Comparison of ENCODE assay signal across 8 cellular contexts in the genomic region with DNA sequence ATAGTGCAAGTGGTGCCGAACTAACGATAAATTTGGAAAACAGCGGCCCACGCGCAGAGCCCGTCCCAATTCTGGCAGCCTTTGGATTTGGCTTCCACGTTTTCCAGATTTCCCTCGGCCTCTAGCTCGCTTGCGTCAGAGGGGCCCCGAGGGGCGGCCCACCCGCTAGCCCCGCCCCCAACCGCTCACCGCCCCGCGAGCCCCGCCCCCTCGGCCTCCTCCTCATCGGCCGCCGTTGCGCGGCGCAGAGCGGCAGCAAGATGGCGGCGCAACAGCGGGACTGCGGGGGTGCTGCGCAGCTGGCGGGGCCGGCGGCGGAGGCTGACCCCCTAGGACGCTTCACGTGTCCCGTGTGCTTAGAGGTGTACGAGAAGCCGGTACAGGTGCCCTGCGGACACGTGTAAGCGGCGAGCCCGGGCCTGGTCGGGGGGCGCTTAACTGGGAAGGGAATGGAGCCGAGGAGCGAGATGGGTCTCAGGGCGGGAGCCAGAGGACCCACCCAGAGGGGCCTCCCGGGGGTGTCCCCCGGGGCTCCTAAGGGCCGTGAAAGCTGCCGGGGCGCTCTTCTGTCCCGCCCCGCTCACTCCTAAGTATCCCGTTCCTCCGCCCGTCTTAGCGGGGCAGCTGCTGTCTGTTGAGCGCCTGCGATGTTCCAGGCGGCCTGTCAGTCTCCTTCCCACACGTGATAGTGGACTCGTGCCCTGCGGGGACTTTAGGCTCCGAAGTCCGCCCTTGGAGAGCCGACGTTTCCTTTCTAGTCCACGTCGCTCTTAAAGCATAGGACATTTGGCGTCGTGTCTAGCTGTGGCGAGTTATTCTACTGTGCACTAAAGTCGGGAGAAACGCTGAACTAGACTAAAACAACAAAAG. TPM values are rescaled to one million over a fixed set of nuclear protein-coding genes. Genes with fewer than 3 reads are reported as not detected.
DNase-seq lines count a peak whose midpoint lies in the region; ATAC-seq and TF ChIP-seq lines count a peak whose summit lies in the region.

A gene with protein sequence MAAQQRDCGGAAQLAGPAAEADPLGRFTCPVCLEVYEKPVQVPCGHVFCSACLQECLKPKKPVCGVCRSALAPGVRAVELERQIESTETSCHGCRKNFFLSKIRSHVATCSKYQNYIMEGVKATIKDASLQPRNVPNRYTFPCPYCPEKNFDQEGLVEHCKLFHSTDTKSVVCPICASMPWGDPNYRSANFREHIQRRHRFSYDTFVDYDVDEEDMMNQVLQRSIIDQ (plus strand): TSS at position 245 of the 870 bp plus-strand sequence. CDS start 16 bp downstream, at position 261.

- DNase-seq in GM10266 (ENCODE audit: extremely low spot score) (peak; percentile 98), NCI-H1694 (lab: John Stamatoyannopoulos, UW) (peak; percentile 65), T-helper 2 cell (peak; percentile 75 to 92 (median 89)), amygdala (lab: John Stamatoyannopoulos, UW) (peak in 55 of 56 donors; percentile 51 to 93 (median 84)), left ventricle myocardium inferior (peak; percentile 94), prostate gland (ENCODE audit: low spot score) (peak; percentile 91), upper lobe of right lung (peak; percentile 94)

- H3K9me3 ChIP-seq in left ventricle myocardium inferior (replicated peaks): no peaks in the 10 kb centered on the region
- no peaks in the 10 kb centered on the region for H3K9me3 ChIP-seq in prostate gland
- H3K9me3 ChIP-seq in upper lobe of right lung: no peaks in the 10 kb centered on the region

- H3K36me3 ChIP-seq in left ventricle myocardium inferior: peaks cover 6% of the 10 kb centered on the region
- H3K36me3 ChIP-seq in prostate gland: no peaks in the 10 kb centered on the region
- peaks cover 23% of the 10 kb centered on the region for H3K36me3 ChIP-seq in upper lobe of right lung

- intact Hi-C loops in left ventricle myocardium inferior (cut with micrococcal nuclease) (no loop called here), prostate gland (cut with DNase I) (loop anchor here (1.0 kb wide), 1 partner anchor 21 kb away; a partner anchor contains a TSS), upper lobe of right lung (cut with DNase I) (no loop called here)

- H3K4me3 ChIP-seq in left ventricle myocardium inferior (peak within 1 kb of the TSS; percentile 77), prostate gland (peak within 1 kb of the TSS; percentile 94 to 95), upper lobe of right lung (peak within 1 kb of the TSS; percentile 97)

- H3K4me1 ChIP-seq in left ventricle myocardium inferior (peaks cover 60% of the 10 kb centered on the region), prostate gland (replicated peaks) (peaks cover 19% of the 10 kb centered on the region), upper lobe of right lung (peaks cover 28% of the 10 kb centered on the region)

- peak within 1 kb of the TSS; percentile 89 for H3K27ac ChIP-seq in left ventricle myocardium inferior (replicated peaks)
- H3K27ac ChIP-seq in prostate gland: peak within 1 kb of the TSS; percentile 93 to 94
- peak within 1 kb of the TSS; percentile 94 for H3K27ac ChIP-seq in upper lobe of right lung

- WGBS in prostate gland: under 1% methylated on average over 79 of the region's 79 CpGs

- TF ChIP-seq CTCF in GM10266 (IDR thresholded peaks at IDR 0.05; ENCODE audit: control insufficient read depth, insufficient read depth, low read depth, missing control alignments): no peak
- TF ChIP-seq CTCF in left ventricle myocardium inferior (IDR thresholded peaks at IDR 0.05; ENCODE audit: borderline replicate concordance): no peak
- peak in 2 of 4 experiments; percentile 9 to 23 for TF ChIP-seq CTCF in prostate gland (IDR thresholded peaks at IDR 0.05)
- TF ChIP-seq CTCF in upper lobe of right lung (IDR thresholded peaks at IDR 0.05): no peak

- TF ChIP-seq POLR2A in prostate gland (IDR thresholded peaks at IDR 0.05): peak; percentile 91

- H3K27me3 ChIP-seq in left ventricle myocardium inferior (ENCODE audit: low read depth): no peaks in the 10 kb centered on the region
- no peaks in the 10 kb centered on the region for H3K27me3 ChIP-seq in prostate gland (replicated peaks; ENCODE audit: insufficient read depth)
- no peaks in the 10 kb centered on the region for H3K27me3 ChIP-seq in upper lobe of right lung

- ATAC-seq in HG02642 (IDR thresholded peaks at IDR 0.05; ENCODE audit: poor library complexity, unreplicated experiment): peak; percentile 78
- ATAC-seq in upper lobe of right lung: peak; percentile 98

RNA-seq across cellular contexts. Expression of the gene that starts here (rescaled TPM):
- total RNA-seq in left ventricle myocardium inferior: 50.8 TPM
- total RNA-seq in prostate gland: 100 to 1,000 TPM; 166 to 239 TPM
- total RNA-seq in upper lobe of right lung: 74.7 TPM

Comparison
In these comparisons a context has a peak if more than half of its experiments do, and no peak if none do; other contexts are left out.
1. Peak in every context shown above with its lines: DNase-seq, ATAC-seq, H3K4me3 ChIP-seq and H3K27ac ChIP-seq.